ENCODE assay signal across 23 cellular contexts in genomic region chr1:208791458-208791857, GRCh38.
DNase-seq lines count a peak whose midpoint lies in the region; ATAC-seq and TF ChIP-seq lines count a peak whose summit lies in the region.
"Had no signal": no experiment of that assay in that cellular context is flagged by ENCODE, and none has a peak within 500 bp of the region (broad histone marks: within the 10 kb centered on the region; RNA-seq: fewer than 3 reads in every experiment).

No MANE protein-coding gene starts in this region.

- H3K4me1 Mint-ChIP-seq in nephron progenitor cell = peaks cover 26% of the 10 kb centered on the region
- H3K4me1 Mint-ChIP-seq: activated B cell treated with CpG ODN at 0.5 μM for 24 hours; activated CD4-positive, alpha-beta memory T cell treated with anti-CD3 and anti-CD28 coated beads, Interleukin-2, amount 10 ng/mL, durations not matched to agents 7 days and 5 days had no signal

- H3K36me3 ChIP-seq in gastroesophageal sphincter = no peaks in the 10 kb centered on the region
- H3K36me3 ChIP-seq: ovary, tibial artery had no signal

- H3K9me3 Mint-ChIP-seq in nephron progenitor cell = no peaks in the 10 kb centered on the region
- H3K9me3 Mint-ChIP-seq: activated B cell treated with CpG ODN at 0.5 μM for 24 hours; activated CD4-positive, alpha-beta memory T cell treated with anti-CD3 and anti-CD28 coated beads, Interleukin-2, amount 10 ng/mL, durations not matched to agents 7 days and 5 days had no signal

- in situ Hi-C loops in Caki2 (cut with HindIII; ENCODE audit: low pct_unique_long_range_greater_than_20kb, low sequenced_read_pairs) = no loop called here

- no peak overlapping the region for H3K4me3 Mint-ChIP-seq in nephron progenitor cell
- H3K4me3 Mint-ChIP-seq: activated B cell treated with CpG ODN at 0.5 μM for 24 hours; activated CD4-positive, alpha-beta memory T cell treated with anti-CD3 and anti-CD28 coated beads, Interleukin-2, amount 10 ng/mL, durations not matched to agents 7 days and 5 days had no signal

- H3K27me3 Mint-ChIP-seq in nephron progenitor cell (ENCODE audit: low read depth, poor library complexity) = peaks cover 7% of the 10 kb centered on the region
- H3K27me3 Mint-ChIP-seq: activated CD4-positive, alpha-beta memory T cell treated with anti-CD3 and anti-CD28 coated beads, Interleukin-2, amount 10 ng/mL, durations not matched to agents 7 days and 5 days had no signal

- TF ChIP-seq CTCF in foreskin keratinocyte (conservative IDR thresholded peaks at IDR 0.05) (no peak), nephron progenitor cell (IDR thresholded peaks at IDR 0.05) (no peak), gastroesophageal sphincter (IDR thresholded peaks at IDR 0.05) (no peak)

- no peak for ATAC-seq in foreskin keratinocyte
- no peak for ATAC-seq in gastroesophageal sphincter

- H3K4me3 ChIP-seq in gastroesophageal sphincter = no peak overlapping the region
- H3K4me3 ChIP-seq: GM23248, ovary, PC-9, tibial artery had no signal

- no peak for TF ChIP-seq POLR2A in gastroesophageal sphincter (IDR thresholded peaks at IDR 0.05)

- peak; percentile 83 for DNase-seq in Caki2 (ENCODE audit: low read depth)
- peak; percentile 4 for DNase-seq in RPMI7951 (ENCODE audit: low read depth)
- peak; percentile 35 to 70 for DNase-seq in foreskin keratinocyte
- DNase-seq in nephron progenitor cell = no peak
- no peak for DNase-seq in NCI-H526 treated with DMSO at 0.1 percent for 48 hours (lab: John Stamatoyannopoulos, UW)
- DNase-seq in activated CD4-positive, CD25-positive, alpha-beta regulatory T cell (lab: John Stamatoyannopoulos, UW) = no peak
- no peak for DNase-seq in GF-D8 (lab: John Stamatoyannopoulos, UW)
- DNase-seq: activated B cell treated with CpG ODN at 0.5 μM for 24 hours; activated CD4-positive, alpha-beta memory T cell treated with anti-CD3 and anti-CD28 coated beads, Interleukin-2, amount 10 ng/mL, durations not matched to agents 7 days and 5 days; activated naive CD4-positive, alpha-beta T cell treated with Interleukin-2 at 50 U/mL for 16 hours; activated T-cell treated with anti-CD3 and anti-CD28 coated beads, Interleukin-2, amount 50 U/mL, for 1 hour; anterior cingulate cortex; cerebellar nuclear complex; effector memory CD4-positive, alpha-beta T cell; GM23248; NCI-H1417; NCI-H82; ovary; PC-9; stimulated activated CD4-positive, alpha-beta T cell treated with anti-CD3 and anti-CD28 coated beads, Interleukin-1b, Interleukin-23, amount 100 ng/mL, for 48 hours; stimulated activated naive CD4-positive, alpha-beta T cell; tibial artery had no signal

- no peaks in the 10 kb centered on the region for H3K4me1 ChIP-seq in foreskin keratinocyte
- H3K4me1 ChIP-seq in gastroesophageal sphincter = no peaks in the 10 kb centered on the region
- H3K4me1 ChIP-seq: tibial artery had no signal

- no peaks in the 10 kb centered on the region for H3K9me3 ChIP-seq in gastroesophageal sphincter
- H3K9me3 ChIP-seq: ovary, tibial artery had no signal

- H3K27ac ChIP-seq in foreskin keratinocyte (no peak overlapping the region), gastroesophageal sphincter (no peak overlapping the region)
- H3K27ac ChIP-seq: GM23248, ovary, PC-9, tibial artery had no signal

- peak overlapping the region; percentile 31 for H3K27ac Mint-ChIP-seq in nephron progenitor cell
- H3K27ac Mint-ChIP-seq: activated B cell treated with CpG ODN at 0.5 μM for 24 hours; activated CD4-positive, alpha-beta memory T cell treated with anti-CD3 and anti-CD28 coated beads, Interleukin-2, amount 10 ng/mL, durations not matched to agents 7 days and 5 days had no signal

- no peak for TF ChIP-seq EP300 in gastroesophageal sphincter (IDR thresholded peaks at IDR 0.05)

- no peaks in the 10 kb centered on the region for H3K27me3 ChIP-seq in foreskin keratinocyte
- H3K27me3 ChIP-seq in gastroesophageal sphincter = no peaks in the 10 kb centered on the region
- H3K27me3 ChIP-seq: ovary, tibial artery had no signal

- H3K36me3 Mint-ChIP-seq in nephron progenitor cell (ENCODE audit: low read depth) = no peaks in the 10 kb centered on the region

Comparison
In these comparisons a context has a peak if more than half of its experiments do, and no peak if none do; other contexts are left out.
1. DNase-seq: peak in Caki2 (single experiment), RPMI7951 (single experiment) and foreskin keratinocyte (2 of 2); none in nephron progenitor cell (single experiment), NCI-H526 treated with DMSO at 0.1 percent for 48 hours (single experiment), activated CD4-positive, CD25-positive, alpha-beta regulatory T cell (0 of 4) and GF-D8 (single experiment).